Comparison of ENCODE assay signal across 8 cellular contexts in genomic region chr22:32050678-32051515, GRCh38. TPM values are rescaled to one million over a fixed set of nuclear protein-coding genes. Genes with fewer than 3 reads are reported as not detected.
DNase-seq lines count a peak whose midpoint lies in the region; ATAC-seq, FAIRE-seq and TF ChIP-seq lines count a peak whose summit lies in the region.

No MANE protein-coding gene starts in this region.

- TF ChIP-seq CTCF in DND-41 (IDR thresholded peaks at IDR 0.05; ENCODE audit: borderline replicate concordance, extremely low read depth, low read length, poor library complexity, severe bottlenecking): no peak
- TF ChIP-seq CTCF in psoas muscle (IDR thresholded peaks at IDR 0.05): no peak
- no peak for TF ChIP-seq CTCF in D721Med (IDR thresholded peaks at IDR 0.05; ENCODE audit: insufficient read depth, missing control alignments)

- H3K36me3 Mint-ChIP-seq in activated CD4-positive, alpha-beta T cell treated with anti-CD3 and anti-CD28 coated beads for 36 hours (ENCODE audit: low read depth): no peaks in the 10 kb centered on the region
- peaks cover 3% of the 10 kb centered on the region for H3K36me3 Mint-ChIP-seq in effector memory CD8-positive, alpha-beta T cell (ENCODE audit: insufficient read depth)

- no peak overlapping the region for H3K4me3 Mint-ChIP-seq in activated CD4-positive, alpha-beta T cell treated with anti-CD3 and anti-CD28 coated beads for 36 hours
- no peak overlapping the region for H3K4me3 Mint-ChIP-seq in effector memory CD8-positive, alpha-beta T cell

- POLR2A ChIA-PET in activated CD4-positive, alpha-beta T cell treated with anti-CD3 and anti-CD28 coated beads for 36 hours (lab: Charles Lee): interaction anchor here (0.7 to 1.2 kb wide), 2 partner anchors 215 to 424 kb away, joined by 4 to 5 read pairs; partner anchors contain the start of gene FBXO7

- no peaks in the 10 kb centered on the region for H3K9me3 ChIP-seq in DND-41 (ENCODE audit: insufficient read depth, low read length, severe bottlenecking)
- H3K9me3 ChIP-seq in psoas muscle: no peaks in the 10 kb centered on the region

- H3K27me3 Mint-ChIP-seq in activated CD4-positive, alpha-beta T cell treated with anti-CD3 and anti-CD28 coated beads for 36 hours: peaks cover 53% of the 10 kb centered on the region
- H3K27me3 Mint-ChIP-seq in effector memory CD8-positive, alpha-beta T cell: peaks cover 27 to 37% of the 10 kb centered on the region in 2 donors

- peaks cover 18% of the 10 kb centered on the region for H3K4me1 Mint-ChIP-seq in activated CD4-positive, alpha-beta T cell treated with anti-CD3 and anti-CD28 coated beads for 36 hours
- peaks cover 7 to 8% of the 10 kb centered on the region in 2 donors for H3K4me1 Mint-ChIP-seq in effector memory CD8-positive, alpha-beta T cell (ENCODE audit: low read depth in 2 of 2)

- no peak for FAIRE-seq in D721Med (lab: Jason Lieb, UNC)

- CTCF ChIA-PET in activated CD4-positive, alpha-beta T cell treated with anti-CD3 and anti-CD28 coated beads for 36 hours (lab: Charles Lee): interaction anchor here (0.5 to 2.0 kb wide), 6 partner anchors 9 to 1527 kb away, joined by 3 to 9 read pairs (median 3); no protein-coding TSS in a partner anchor

- ATAC-seq in DND-41 (ENCODE audit: insufficient read depth, low read depth) (peak; percentile 97), psoas muscle (peak; percentile 99), HG03432 (IDR thresholded peaks at IDR 0.05; ENCODE audit: unreplicated experiment) (no peak), GM21723 (IDR thresholded peaks at IDR 0.05; ENCODE audit: unreplicated experiment) (no peak)
- peak; percentile 99 for ATAC-seq in activated CD4-positive, alpha-beta T cell treated with anti-CD3 and anti-CD28 coated beads for 36 hours
- peak; percentile 78 for ATAC-seq in effector memory CD8-positive, alpha-beta T cell (replicated peaks)

- H3K4me3 ChIP-seq in DND-41 (ENCODE audit: low read depth in 1 of 2, low read length in 2 of 2) (no peak overlapping the region), psoas muscle (no peak overlapping the region)

- no peak overlapping the region for H3K27ac Mint-ChIP-seq in activated CD4-positive, alpha-beta T cell treated with anti-CD3 and anti-CD28 coated beads for 36 hours
- no peak overlapping the region for H3K27ac Mint-ChIP-seq in effector memory CD8-positive, alpha-beta T cell

- no peaks in the 10 kb centered on the region for H3K79me2 ChIP-seq in DND-41 (ENCODE audit: insufficient read depth, low read length)

- H4K20me1 ChIP-seq in DND-41 (ENCODE audit: insufficient read depth, low read length): no peaks in the 10 kb centered on the region

- WGBS in psoas muscle, 3 donors: 14 to 25% (median 24%) methylated on average over 5 of the region's 5 CpGs

- H3K36me3 ChIP-seq in DND-41 (ENCODE audit: insufficient read depth, low read length) (no peaks in the 10 kb centered on the region), psoas muscle (ENCODE audit: insufficient read depth in 1 of 2, low read depth in 1 of 2) (no peaks in the 10 kb centered on the region)

- no peaks in the 10 kb centered on the region for H3K9me3 Mint-ChIP-seq in activated CD4-positive, alpha-beta T cell treated with anti-CD3 and anti-CD28 coated beads for 36 hours (ENCODE audit: low read depth)
- no peaks in the 10 kb centered on the region for H3K9me3 Mint-ChIP-seq in effector memory CD8-positive, alpha-beta T cell

- H3K27me3 ChIP-seq in DND-41 (ENCODE audit: insufficient read depth, low read length, poor library complexity): peaks cover 12% of the 10 kb centered on the region
- no peaks in the 10 kb centered on the region for H3K27me3 ChIP-seq in psoas muscle (ENCODE audit: insufficient read depth in 3 of 3, low read length in 2 of 3)

- no peak overlapping the region for H2AFZ ChIP-seq in DND-41 (ENCODE audit: low read depth, low read length)

- DNase-seq in DND-41 (peak; percentile 66), Kasumi-1 (lab: John Stamatoyannopoulos, UW) (peak; percentile 82 to 84), psoas muscle (peak; percentile 68 to 86), D721Med (ENCODE audit: insufficient read length, low spot score) (no peak)
- peak; percentile 88 for DNase-seq in activated CD4-positive, alpha-beta T cell treated with anti-CD3 and anti-CD28 coated beads for 36 hours
- DNase-seq in effector memory CD8-positive, alpha-beta T cell: peak in 2 of 3 experiments; percentile 3 to 13

- intact Hi-C loops in activated CD4-positive, alpha-beta T cell treated with anti-CD3 and anti-CD28 coated beads for 36 hours (cut with DNase I, micrococcal nuclease): loop anchor here in 1 of 2 experiments (1.0 to 2.0 kb wide), 6 partner anchors 31 to 432 kb away; partner anchors contain the start of genes FBXO7 and PISD
- intact Hi-C loops in psoas muscle (cut with DNase I): loop anchor here in 1 of 2 donors (2.0 kb wide), 1 partner anchor 28 kb away; no protein-coding TSS in a partner anchor

- H3K27ac ChIP-seq in DND-41 (ENCODE audit: low read length) (no peak overlapping the region), psoas muscle (peak overlapping the region; percentile 79)

- H3K9ac ChIP-seq in DND-41 (ENCODE audit: low read depth, low read length): no peak overlapping the region

- H3K4me1 ChIP-seq in DND-41 (ENCODE audit: insufficient read depth, low read length): no peaks in the 10 kb centered on the region
- peaks cover 19% of the 10 kb centered on the region for H3K4me1 ChIP-seq in psoas muscle

- no peak overlapping the region for H3K4me2 ChIP-seq in DND-41 (ENCODE audit: insufficient read depth, low read length)

RNA-seq across cellular contexts. Expression of gene SLC5A1, which starts 7.8 kb away (rescaled TPM):
- total RNA-seq in activated CD4-positive, alpha-beta T cell treated with anti-CD3 and anti-CD28 coated beads for 36 hours: not detected
- 1 to 10 TPM in 1 of 4 donors, under 1 TPM in 3; 0.17 to 2.0 (median 0.23) TPM for total RNA-seq in psoas muscle
- polyA plus RNA-seq in psoas muscle: 1 to 10 TPM in 1 of 3 donors, under 1 TPM in 2; 0.06 to 1.1 (median 0.38) TPM

Comparison
In these comparisons a context has a peak if more than half of its experiments do, and no peak if none do; other contexts are left out.
1. ATAC-seq: peak in DND-41 (single experiment), activated CD4-positive, alpha-beta T cell treated with anti-CD3 and anti-CD28 coated beads for 36 hours (single experiment), effector memory CD8-positive, alpha-beta T cell (single experiment) and psoas muscle (4 of 4); none in HG03432 (single experiment) and GM21723 (single experiment).